13 cellular contexts compared by ENCODE assay signal in genomic region chr2:144267209-144267608, GRCh38.
DNase-seq lines count a peak whose midpoint lies in the region; ATAC-seq and TF ChIP-seq lines count a peak whose summit lies in the region.
"Had no signal": no experiment of that assay in that cellular context is flagged by ENCODE, and none has a peak within 500 bp of the region (broad histone marks: within the 10 kb centered on the region; RNA-seq: fewer than 3 reads in every experiment).

No MANE protein-coding gene starts in this region.

- ATAC-seq in GM21825 (IDR thresholded peaks at IDR 0.05; ENCODE audit: unreplicated experiment), result peak; percentile 87
- peak; percentile 95 for ATAC-seq in HG03469 (IDR thresholded peaks at IDR 0.05; ENCODE audit: unreplicated experiment)
- peak; percentile 89 to 98 for ATAC-seq in naive thymus-derived CD8-positive, alpha-beta T cell
- ATAC-seq: foreskin keratinocyte had no signal

- CTCF ChIA-PET in activated CD4-positive, alpha-beta T cell treated with anti-CD3 and anti-CD28 coated beads, Interleukin-2, amount 10 ng/mL, durations not matched to agents 7 days and 5 days (lab: Charles Lee), result no interaction called here

- peaks cover 20% of the 10 kb centered on the region for H3K4me1 Mint-ChIP-seq in activated CD4-positive, alpha-beta T cell treated with anti-CD3 and anti-CD28 coated beads, Interleukin-2, amount 10 ng/mL, durations not matched to agents 24 days and 14 days
- peaks cover 17% of the 10 kb centered on the region for H3K4me1 Mint-ChIP-seq in activated CD4-positive, alpha-beta T cell treated with anti-CD3 and anti-CD28 coated beads, Interleukin-2, amount 10 ng/mL, durations not matched to agents 7 days and 5 days
- H3K4me1 Mint-ChIP-seq in naive thymus-derived CD8-positive, alpha-beta T cell, result peaks cover 17 to 35% (median 30%) of the 10 kb centered on the region in 4 donors
- peaks cover 4% of the 10 kb centered on the region for H3K4me1 Mint-ChIP-seq in glutamatergic neuron (ENCODE audit: low read depth, unreplicated experiment)
- H3K4me1 Mint-ChIP-seq: neural progenitor cell had no signal

- peaks cover 8% of the 10 kb centered on the region for H3K36me3 Mint-ChIP-seq in activated CD4-positive, alpha-beta T cell treated with anti-CD3 and anti-CD28 coated beads, Interleukin-2, amount 10 ng/mL, durations not matched to agents 24 days and 14 days (ENCODE audit: low read depth)
- no peaks in the 10 kb centered on the region for H3K36me3 Mint-ChIP-seq in activated CD4-positive, alpha-beta T cell treated with anti-CD3 and anti-CD28 coated beads, Interleukin-2, amount 10 ng/mL, durations not matched to agents 7 days and 5 days (ENCODE audit: low read depth)
- no peaks in the 10 kb centered on the region for H3K36me3 Mint-ChIP-seq in naive thymus-derived CD8-positive, alpha-beta T cell
- H3K36me3 Mint-ChIP-seq in glutamatergic neuron (ENCODE audit: unreplicated experiment), result peaks cover 4% of the 10 kb centered on the region

- no peaks in the 10 kb centered on the region for H3K27me3 Mint-ChIP-seq in activated CD4-positive, alpha-beta T cell treated with anti-CD3 and anti-CD28 coated beads, Interleukin-2, amount 10 ng/mL, durations not matched to agents 24 days and 14 days
- no peaks in the 10 kb centered on the region for H3K27me3 Mint-ChIP-seq in activated CD4-positive, alpha-beta T cell treated with anti-CD3 and anti-CD28 coated beads, Interleukin-2, amount 10 ng/mL, durations not matched to agents 7 days and 5 days
- no peaks in the 10 kb centered on the region for H3K27me3 Mint-ChIP-seq in naive thymus-derived CD8-positive, alpha-beta T cell
- no peaks in the 10 kb centered on the region for H3K27me3 Mint-ChIP-seq in glutamatergic neuron (ENCODE audit: unreplicated experiment)

- peaks cover 9% of the 10 kb centered on the region for H3K9me3 Mint-ChIP-seq in activated CD4-positive, alpha-beta T cell treated with anti-CD3 and anti-CD28 coated beads, Interleukin-2, amount 10 ng/mL, durations not matched to agents 24 days and 14 days
- peaks cover 14% of the 10 kb centered on the region for H3K9me3 Mint-ChIP-seq in activated CD4-positive, alpha-beta T cell treated with anti-CD3 and anti-CD28 coated beads, Interleukin-2, amount 10 ng/mL, durations not matched to agents 7 days and 5 days
- H3K9me3 Mint-ChIP-seq in naive thymus-derived CD8-positive, alpha-beta T cell, result no peaks in the 10 kb centered on the region
- no peaks in the 10 kb centered on the region for H3K9me3 Mint-ChIP-seq in glutamatergic neuron (ENCODE audit: unreplicated experiment)
- H3K9me3 Mint-ChIP-seq: T-helper 1 cell treated with Interleukin-12 subunit alpha and Interleukin-12 subunit beta and Interleukin-4 antibody, amounts not matched to agents 30 μg/mL and 1 μg/mL, for 36 hours had no signal

- no peak for DNase-seq in activated CD4-positive, alpha-beta T cell treated with anti-CD3 and anti-CD28 coated beads, Interleukin-2, amount 10 ng/mL, durations not matched to agents 24 days and 14 days
- DNase-seq in activated CD4-positive, alpha-beta T cell treated with anti-CD3 and anti-CD28 coated beads, Interleukin-2, amount 10 ng/mL, durations not matched to agents 7 days and 5 days, result no peak
- peak in 4 of 10 donors; percentile 2 to 49 (median 35) for DNase-seq in naive thymus-derived CD8-positive, alpha-beta T cell
- DNase-seq in NCI-H345 (lab: John Stamatoyannopoulos, UW) (no peak), NCI-H510A treated with DMSO at 0.1 percent for 48 hours (lab: John Stamatoyannopoulos, UW) (no peak), glutamatergic neuron (no peak)
- DNase-seq: anterior cingulate cortex, foreskin keratinocyte, MV-4-11 had no signal

- intact Hi-C loops in activated CD4-positive, alpha-beta T cell treated with anti-CD3 and anti-CD28 coated beads, Interleukin-2, amount 10 ng/mL, durations not matched to agents 24 days and 14 days (cut with micrococcal nuclease), result loop anchor here (2.0 kb wide), 1 partner anchor 66 kb away; a partner anchor contains a TSS

- peak overlapping the region; percentile 35 for H3K4me3 Mint-ChIP-seq in activated CD4-positive, alpha-beta T cell treated with anti-CD3 and anti-CD28 coated beads, Interleukin-2, amount 10 ng/mL, durations not matched to agents 24 days and 14 days
- no peak overlapping the region for H3K4me3 Mint-ChIP-seq in activated CD4-positive, alpha-beta T cell treated with anti-CD3 and anti-CD28 coated beads, Interleukin-2, amount 10 ng/mL, durations not matched to agents 7 days and 5 days
- peak overlapping the region in 9 of 10 donors; percentile 0 to 67 (median 30) for H3K4me3 Mint-ChIP-seq in naive thymus-derived CD8-positive, alpha-beta T cell
- H3K4me3 Mint-ChIP-seq in glutamatergic neuron (ENCODE audit: unreplicated experiment), result no peak overlapping the region
- H3K4me3 Mint-ChIP-seq: neural progenitor cell; T-helper 1 cell treated with Interleukin-12 subunit alpha and Interleukin-12 subunit beta and Interleukin-4 antibody, amounts not matched to agents 30 μg/mL and 1 μg/mL, for 36 hours had no signal

- peak overlapping the region; percentile 76 for H3K27ac Mint-ChIP-seq in activated CD4-positive, alpha-beta T cell treated with anti-CD3 and anti-CD28 coated beads, Interleukin-2, amount 10 ng/mL, durations not matched to agents 24 days and 14 days
- H3K27ac Mint-ChIP-seq in activated CD4-positive, alpha-beta T cell treated with anti-CD3 and anti-CD28 coated beads, Interleukin-2, amount 10 ng/mL, durations not matched to agents 7 days and 5 days, result no peak overlapping the region
- peak overlapping the region; percentile 58 to 83 (median 76) for H3K27ac Mint-ChIP-seq in naive thymus-derived CD8-positive, alpha-beta T cell
- no peak overlapping the region for H3K27ac Mint-ChIP-seq in glutamatergic neuron (ENCODE audit: unreplicated experiment)
- H3K27ac Mint-ChIP-seq: neural progenitor cell; T-helper 1 cell treated with Interleukin-12 subunit alpha and Interleukin-12 subunit beta and Interleukin-4 antibody, amounts not matched to agents 30 μg/mL and 1 μg/mL, for 36 hours had no signal

- TF ChIP-seq CTCF in glutamatergic neuron (IDR thresholded peaks at IDR 0.05; ENCODE audit: partially characterized antibody, unreplicated experiment), result no peak

- POLR2A ChIA-PET in activated CD4-positive, alpha-beta T cell treated with anti-CD3 and anti-CD28 coated beads, Interleukin-2, amount 10 ng/mL, durations not matched to agents 7 days and 5 days (lab: Charles Lee), result no interaction called here
- POLR2A ChIA-PET in naive thymus-derived CD8-positive, alpha-beta T cell (lab: Charles Lee), result no interaction called here

Comparison
In these comparisons a context has a peak if more than half of its experiments do, and no peak if none do; other contexts are left out.
1. H3K27ac Mint-ChIP-seq: peak in activated CD4-positive, alpha-beta T cell treated with anti-CD3 and anti-CD28 coated beads, Interleukin-2, amount 10 ng/mL, durations not matched to agents 24 days and 14 days (single experiment) and naive thymus-derived CD8-positive, alpha-beta T cell (10 of 10); none in activated CD4-positive, alpha-beta T cell treated with anti-CD3 and anti-CD28 coated beads, Interleukin-2, amount 10 ng/mL, durations not matched to agents 7 days and 5 days (single experiment) and glutamatergic neuron (single experiment).
2. H3K4me3 Mint-ChIP-seq: peak in activated CD4-positive, alpha-beta T cell treated with anti-CD3 and anti-CD28 coated beads, Interleukin-2, amount 10 ng/mL, durations not matched to agents 24 days and 14 days (single experiment) and naive thymus-derived CD8-positive, alpha-beta T cell (9 of 10); none in activated CD4-positive, alpha-beta T cell treated with anti-CD3 and anti-CD28 coated beads, Interleukin-2, amount 10 ng/mL, durations not matched to agents 7 days and 5 days (single experiment) and glutamatergic neuron (single experiment).
3. Peak in every context shown above with its lines, with median percentiles within 50 percentile points of each other: ATAC-seq.